ENCODE assay signal across 20 cellular contexts in genomic region chr1:211842518-211842917, GRCh38. TPM values are rescaled to one million over a fixed set of nuclear protein-coding genes. Genes with fewer than 3 reads are reported as not detected.
DNase-seq lines count a peak whose midpoint lies in the region; ATAC-seq and TF ChIP-seq lines count a peak whose summit lies in the region.
"Had no signal": no experiment of that assay in that cellular context is flagged by ENCODE, and none has a peak within 500 bp of the region (broad histone marks: within the 10 kb centered on the region; RNA-seq: fewer than 3 reads in every experiment).

No MANE protein-coding gene starts in this region.

- no peak for ATAC-seq in SK-N-SH treated with all-trans-retinoic acid at 6 μM for 48 hours
- ATAC-seq in esophagus mucosa, result no peak
- ATAC-seq: left colon had no signal

- TF ChIP-seq POLR2A in prostate gland (IDR thresholded peaks at IDR 0.05), result no peak

- no peaks in the 10 kb centered on the region for H3K36me3 Mint-ChIP-seq in immature natural killer cell

- TF ChIP-seq CTCF in SK-N-SH (IDR thresholded peaks at IDR 0.05) (no peak), prostate gland (IDR thresholded peaks at IDR 0.05) (no peak)

- H3K9me3 ChIP-seq in SK-N-SH (no peaks in the 10 kb centered on the region), BLaER1 (no peaks in the 10 kb centered on the region), prostate gland (no peaks in the 10 kb centered on the region)
- H3K9me3 ChIP-seq: vagina had no signal

- no peaks in the 10 kb centered on the region for H3K79me2 ChIP-seq in SK-N-SH (ENCODE audit: insufficient read depth)

- H3K4me1 ChIP-seq in SK-N-SH (ENCODE audit: control insufficient read depth in 1 of 2, insufficient read depth in 2 of 2, low read depth in 1 of 2, low read length in 1 of 2), result no peaks in the 10 kb centered on the region
- peaks cover 12% of the 10 kb centered on the region for H3K4me1 ChIP-seq in BLaER1
- H3K4me1 ChIP-seq in prostate gland (replicated peaks), result no peaks in the 10 kb centered on the region

- H3K4me3 ChIP-seq in SK-N-SH (ENCODE audit: low read depth in 2 of 2, low read length in 1 of 2) (no peak overlapping the region), BLaER1 (no peak overlapping the region), prostate gland (no peak overlapping the region)
- H3K4me3 ChIP-seq: vagina had no signal

- H3K27me3 Mint-ChIP-seq in immature natural killer cell (ENCODE audit: low read depth in 3 of 3), result peaks cover 0 to 1% (median 0%) of the 10 kb centered on the region in 3 donors

- POLR2A ChIA-PET in SK-N-SH (lab: Yijun Ruan, JAX), result no interaction called here

- H3K9ac ChIP-seq in SK-N-SH (no peak overlapping the region), BLaER1 (no peak overlapping the region)

- peak overlapping the region; percentile 79 to 94 (median 91) for H3K27ac Mint-ChIP-seq in immature natural killer cell

- H2AFZ ChIP-seq in SK-N-SH (ENCODE audit: low read depth), result peak overlapping the region; percentile 52; the same call in 1 of the 2 replicates

- no peak for TF ChIP-seq RAD21 in SK-N-SH (IDR thresholded peaks at IDR 0.05; ENCODE audit: low read length)

- no peaks in the 10 kb centered on the region for H3K36me3 ChIP-seq in SK-N-SH (replicated peaks in 1 of 2; ENCODE audit: control insufficient read depth in 1 of 2, insufficient read depth in 2 of 2, low read length in 1 of 2)
- H3K36me3 ChIP-seq in BLaER1, result no peaks in the 10 kb centered on the region
- H3K36me3 ChIP-seq in prostate gland, result no peaks in the 10 kb centered on the region
- H3K36me3 ChIP-seq: vagina had no signal

- TF ChIP-seq EP300 in SK-N-SH (IDR thresholded peaks at IDR 0.05; ENCODE audit: borderline replicate concordance in 1 of 2, low read depth in 1 of 2, low read length in 1 of 2), result no peak

- H3K27me3 ChIP-seq in SK-N-SH (ENCODE audit: insufficient read depth) (no peaks in the 10 kb centered on the region), BLaER1 (no peaks in the 10 kb centered on the region), prostate gland (replicated peaks; ENCODE audit: insufficient read depth) (no peaks in the 10 kb centered on the region)
- H3K27me3 ChIP-seq: vagina had no signal

- CTCF ChIA-PET in SK-N-SH (lab: Yijun Ruan, JAX), result interaction anchor here (1.5 kb wide), 1 partner anchor 13 kb away, joined by 5 read pairs; no protein-coding TSS in a partner anchor

- no peaks in the 10 kb centered on the region for H3K9me2 ChIP-seq in SK-N-SH

- H4K20me1 ChIP-seq in SK-N-SH (ENCODE audit: insufficient read depth), result no peaks in the 10 kb centered on the region
- no peaks in the 10 kb centered on the region for H4K20me1 ChIP-seq in BLaER1

- H3K27ac ChIP-seq in SK-N-SH (ENCODE audit: low read depth in 2 of 2, low read length in 1 of 2) (no peak overlapping the region), BLaER1 (peak overlapping the region; percentile 31), prostate gland (no peak overlapping the region)
- H3K27ac ChIP-seq: vagina, VCaP had no signal

- peak overlapping the region in 2 of 5 donors; percentile 72 to 80 for H3K4me3 Mint-ChIP-seq in immature natural killer cell

- 91% methylated on average over 2 of the region's 2 CpGs for WGBS in SK-N-SH (ENCODE audit: low lambda C conversion rate)
- WGBS in prostate gland, result 79% methylated on average over 2 of the region's 2 CpGs

- H3K4me1 Mint-ChIP-seq in immature natural killer cell, result peaks cover 15 to 24% of the 10 kb centered on the region in 2 donors

- DNase-seq in SK-N-SH (no peak), OCI-M1 (lab: John Stamatoyannopoulos, UW) (peak; percentile 57), immature natural killer cell (no peak), HUDEP-2 (lab: John Stamatoyannopoulos, UW; ENCODE audit: unreplicated experiment in 76 of 76) (no peak), prostate gland (ENCODE audit: low spot score) (no peak)
- DNase-seq: activated effector memory CD4-positive, alpha-beta T cell treated with anti-CD3 and anti-CD28 coated beads, Interleukin-2, amount 50 U/mL, for 16 hours; cerebellar nuclear complex; DMS 273 treated with DMSO at 0.1 percent for 48 hours; effector CD8-positive, alpha-beta T cell; IMR-90; left colon; NCI-H1930; NCI-H510A; substantia nigra; SW 1271 had no signal

- H3F3A ChIP-seq in SK-N-SH (replicated peaks; ENCODE audit: insufficient read depth), result no peaks in the 10 kb centered on the region

- H3K4me2 ChIP-seq in SK-N-SH (no peak overlapping the region; the same call in 1 of the 2 replicates), BLaER1 (peak overlapping the region; percentile 55)

- no peaks in the 10 kb centered on the region for H3K9me3 Mint-ChIP-seq in immature natural killer cell

- intact Hi-C loops in prostate gland (cut with DNase I), result no loop called here

TF ChIP-seq in SK-N-SH, 30 proteins besides CTCF, POLR2A, EP300 and RAD21 (continues in another document):
- no peak for TF ChIP-seq ZBTB33 (IDR thresholded peaks at IDR 0.05; ENCODE audit: borderline replicate concordance, low read depth)
- no peak for TF ChIP-seq EZH2phosphoT487 (IDR thresholded peaks at IDR 0.05; ENCODE audit: borderline replicate concordance, low read depth)
- TF ChIP-seq JUND (IDR thresholded peaks at IDR 0.05), result no peak
- no peak for TF ChIP-seq FOSL2 (IDR thresholded peaks at IDR 0.05; ENCODE audit: borderline replicate concordance, low read depth)
- TF ChIP-seq MEF2A (IDR thresholded peaks at IDR 0.05; ENCODE audit: borderline replicate concordance, low read depth), result no peak
- no peak for TF ChIP-seq NRF1 (IDR thresholded peaks at IDR 0.05; ENCODE audit: low read depth, low read length)
- TF ChIP-seq TAF1 (IDR thresholded peaks at IDR 0.05; ENCODE audit: borderline replicate concordance, low read depth, low read length), result no peak
- TF ChIP-seq SIN3A (IDR thresholded peaks at IDR 0.05; ENCODE audit: borderline replicate concordance, low read depth, low read length), result no peak
- no peak for TF ChIP-seq TCF12 (IDR thresholded peaks at IDR 0.05)
- no peak for TF ChIP-seq NFIC (IDR thresholded peaks at IDR 0.05; ENCODE audit: borderline replicate concordance)

TF ChIP-seq in SK-N-SH treated with all-trans-retinoic acid at 6 μM for 48 hours, 23 proteins besides CTCF, POLR2A, EP300 and RAD21 (continues in another document):
- no peak for TF ChIP-seq RARB (CRISPR knock-in tag; IDR thresholded peaks at IDR 0.05)
- TF ChIP-seq ZFP3 (CRISPR knock-in tag; IDR thresholded peaks at IDR 0.05), result no peak
- no peak for TF ChIP-seq TOX (CRISPR knock-in tag; IDR thresholded peaks at IDR 0.05; ENCODE audit: borderline replicate concordance)
- no peak for TF ChIP-seq PATZ1 (CRISPR knock-in tag; IDR thresholded peaks at IDR 0.05; ENCODE audit: borderline replicate concordance)
- no peak for TF ChIP-seq ZNF8 (CRISPR knock-in tag; IDR thresholded peaks at IDR 0.05)
- TF ChIP-seq ISL1 (CRISPR knock-in tag; IDR thresholded peaks at IDR 0.05), result no peak
- TF ChIP-seq POU6F1 (CRISPR knock-in tag; IDR thresholded peaks at IDR 0.05; ENCODE audit: borderline replicate concordance, low read depth), result no peak
- no peak for TF ChIP-seq ARNTL (CRISPR knock-in tag; IDR thresholded peaks at IDR 0.05; ENCODE audit: borderline replicate concordance, low read depth)
- TF ChIP-seq BACH2 (CRISPR knock-in tag; IDR thresholded peaks at IDR 0.05; ENCODE audit: borderline replicate concordance), result no peak
- no peak for TF ChIP-seq CSDC2 (CRISPR knock-in tag; IDR thresholded peaks at IDR 0.05)
- no peak for TF ChIP-seq GLIS3 (CRISPR knock-in tag; IDR thresholded peaks at IDR 0.05)
- no peak for TF ChIP-seq SNAI2 (CRISPR knock-in tag; IDR thresholded peaks at IDR 0.05)
- no peak for TF ChIP-seq ZNF565 (CRISPR knock-in tag; conservative IDR thresholded peaks at IDR 0.05; ENCODE audit: low read depth)

RNA-seq across cellular contexts. Expression of gene LPGAT1, which starts 12.0 kb away (rescaled TPM):
- polyA plus RNA-seq in SK-N-SH (2012; rRNA removed), result 4.8 and 6.3 TPM in 2 replicates
- polyA plus RNA-seq in SK-N-SH (2012; cell fraction: cytosol; rRNA removed), result 8.8 and 9.2 TPM in 2 replicates
- polyA plus RNA-seq in SK-N-SH (2012; cell fraction: nucleus; rRNA removed), result 2.3 and 4.9 TPM in 2 replicates
- 10 to 100 TPM; 29.1 to 63.3 (median 46.9) TPM for polyA plus RNA-seq in immature natural killer cell
- total RNA-seq in esophagus mucosa, result 17.1 TPM
- total RNA-seq in prostate gland, result 10 to 100 TPM; 29.6 to 81.7 TPM
